In genomic region chr17:42586514-42587230, GRCh38 we compare ENCODE assay signal across 14 cellular contexts. TPM values are rescaled to one million over a fixed set of nuclear protein-coding genes. Genes with fewer than 3 reads are reported as not detected.
DNase-seq lines count a peak whose midpoint lies in the region; ATAC-seq, FAIRE-seq and TF ChIP-seq lines count a peak whose summit lies in the region.
"Had no signal": no experiment of that assay in that cellular context is flagged by ENCODE, and none has a peak within 500 bp of the region (broad histone marks: within the 10 kb centered on the region; RNA-seq: fewer than 3 reads in every experiment).

No MANE protein-coding gene starts in this region.

- ATAC-seq in CD8-positive, alpha-beta T cell: no peak
- ATAC-seq in naive thymus-derived CD8-positive, alpha-beta T cell: no peak
- ATAC-seq: sciatic nerve had no signal

- no peak overlapping the region for H3K4me3 ChIP-seq in CD8-positive, alpha-beta T cell (ENCODE audit: low read depth, low read length)
- H3K4me3 ChIP-seq in SU-DHL-6 (ENCODE audit: insufficient read depth, low read length, poor library complexity, severe bottlenecking) (no peak overlapping the region), tibial artery (no peak overlapping the region)

- CTCF ChIA-PET in CD8-positive, alpha-beta T cell (lab: Charles Lee): interaction anchor here (1.2 to 2.9 kb wide), 3 partner anchors 9 to 88 kb away, joined by 3 to 15 read pairs (median 4); partner anchors contain the start of gene PSMC3IP

- H3K27ac Mint-ChIP-seq in CD8-positive, alpha-beta T cell: peak overlapping the region; percentile 52
- peak overlapping the region in 7 of 10 donors; percentile 31 to 79 (median 53) for H3K27ac Mint-ChIP-seq in naive thymus-derived CD8-positive, alpha-beta T cell

- H3K9me3 Mint-ChIP-seq in CD8-positive, alpha-beta T cell: no peaks in the 10 kb centered on the region
- no peaks in the 10 kb centered on the region for H3K9me3 Mint-ChIP-seq in naive thymus-derived CD8-positive, alpha-beta T cell
- H3K9me3 Mint-ChIP-seq: immature natural killer cell had no signal

- H3K36me3 Mint-ChIP-seq in CD8-positive, alpha-beta T cell: peaks cover 95% of the 10 kb centered on the region
- H3K36me3 Mint-ChIP-seq in naive thymus-derived CD8-positive, alpha-beta T cell: peaks cover 0 to 100% (median 9%) of the 10 kb centered on the region in 3 donors

- no peak for TF ChIP-seq CTCF in CD8-positive, alpha-beta T cell (IDR thresholded peaks at IDR 0.05)
- TF ChIP-seq CTCF in SU-DHL-6 (IDR thresholded peaks at IDR 0.05; ENCODE audit: insufficient read depth, low read length, poor library complexity, severe bottlenecking) (no peak), tibial artery (IDR thresholded peaks at IDR 0.05) (no peak)

- H3K4me1 ChIP-seq in CD8-positive, alpha-beta T cell (ENCODE audit: insufficient read depth, low read length): no peaks in the 10 kb centered on the region
- H3K4me1 ChIP-seq in tibial artery: peaks cover 0 to 13% (median 5%) of the 10 kb centered on the region in 4 donors

- H3K79me2 ChIP-seq in SU-DHL-6 (ENCODE audit: insufficient read depth, low read length): no peaks in the 10 kb centered on the region

- H3K36me3 ChIP-seq in CD8-positive, alpha-beta T cell (ENCODE audit: insufficient read depth, low read length): peaks cover 78% of the 10 kb centered on the region
- H3K36me3 ChIP-seq in SU-DHL-6 (ENCODE audit: low read length): 0 out of 2 replicates have a peak, but pooled peaks cover 2% of the 10 kb centered on the region
- peaks cover 80 to 100% (median 100%) of the 10 kb centered on the region in 3 donors for H3K36me3 ChIP-seq in tibial artery

- intact Hi-C loops in CD8-positive, alpha-beta T cell (cut with DNase I, micrococcal nuclease): no loop called here
- intact Hi-C loops in tibial artery (cut with DNase I; ENCODE audit: low total_unique reads): loop anchor here (10.0 kb wide), 1 partner anchor 178 kb away; the partner anchor contains the start of gene RAMP2

- peak overlapping the region; percentile 22 for H3K9ac ChIP-seq in SU-DHL-6 (ENCODE audit: low read length)

- no peaks in the 10 kb centered on the region for H4K20me1 ChIP-seq in SU-DHL-6 (ENCODE audit: low read depth, low read length)

- POLR2A ChIA-PET in CD8-positive, alpha-beta T cell (lab: Charles Lee): no interaction called here
- POLR2A ChIA-PET in naive thymus-derived CD8-positive, alpha-beta T cell (lab: Charles Lee): interaction anchor here (0.5 to 1.0 kb wide), 4 partner anchors 18 to 220 kb away, joined by 3 to 4 read pairs (median 3); partner anchors contain the start of gene RETREG3

- no peak for DNase-seq in CD8-positive, alpha-beta T cell
- DNase-seq in GM19239 (ENCODE audit: insufficient read length, low spot score) (peak; percentile 61), NCI-H187 treated with DMSO at 0.1 percent for 48 hours (lab: John Stamatoyannopoulos, UW) (no peak), NCI-H2196 treated with DMSO at 0.1 percent for 48 hours (lab: John Stamatoyannopoulos, UW; ENCODE audit: unreplicated experiment) (no peak), tibial artery (no peak)
- no peak for DNase-seq in naive thymus-derived CD8-positive, alpha-beta T cell
- no peak for DNase-seq in stimulated activated CD4-positive, alpha-beta T cell treated with anti-CD3 and anti-CD28 coated beads, Interleukin-2, amount 100 ng/mL, for 48 hours
- DNase-seq: central memory CD4-positive, alpha-beta T cell; GF-D8; immature natural killer cell; SIG-M5 had no signal

- H3K9me2 ChIP-seq in SU-DHL-6 (replicated peaks; ENCODE audit: insufficient read depth, low read length): no peaks in the 10 kb centered on the region

- H3K4me2 ChIP-seq in SU-DHL-6 (ENCODE audit: low read depth, low read length, poor library complexity, severe bottlenecking): peak overlapping the region; percentile 48

- H3K27me3 Mint-ChIP-seq in CD8-positive, alpha-beta T cell (ENCODE audit: low read depth): no peaks in the 10 kb centered on the region
- no peaks in the 10 kb centered on the region for H3K27me3 Mint-ChIP-seq in naive thymus-derived CD8-positive, alpha-beta T cell

- no peaks in the 10 kb centered on the region for H3K9me3 ChIP-seq in CD8-positive, alpha-beta T cell (ENCODE audit: low read length)
- H3K9me3 ChIP-seq in SU-DHL-6 (ENCODE audit: insufficient read depth, low read length) (no peaks in the 10 kb centered on the region), tibial artery (no peaks in the 10 kb centered on the region)

- FAIRE-seq in GM19239 (lab: Jason Lieb, UNC): peak; percentile 97

- peak overlapping the region; percentile 10 for H2AFZ ChIP-seq in SU-DHL-6 (ENCODE audit: low read depth, low read length, severe bottlenecking)

- no peak overlapping the region for H3K27ac ChIP-seq in CD8-positive, alpha-beta T cell (ENCODE audit: low read depth, low read length)
- H3K27ac ChIP-seq in SU-DHL-6 (ENCODE audit: low read depth, low read length) (peak overlapping the region; percentile 83), tibial artery (no peak overlapping the region)
- H3K27ac ChIP-seq: VCaP had no signal

- H3K27me3 ChIP-seq in CD8-positive, alpha-beta T cell (ENCODE audit: insufficient read depth, low read length): no peaks in the 10 kb centered on the region
- H3K27me3 ChIP-seq in SU-DHL-6 (ENCODE audit: low read length) (no peaks in the 10 kb centered on the region), tibial artery (no peaks in the 10 kb centered on the region)

- no peak overlapping the region for H3K4me3 Mint-ChIP-seq in CD8-positive, alpha-beta T cell
- no peak overlapping the region for H3K4me3 Mint-ChIP-seq in naive thymus-derived CD8-positive, alpha-beta T cell
- H3K4me3 Mint-ChIP-seq: immature natural killer cell had no signal

- H3F3A ChIP-seq in SU-DHL-6 (ENCODE audit: insufficient read depth): peaks cover 19% of the 10 kb centered on the region

- H3K4me1 Mint-ChIP-seq in CD8-positive, alpha-beta T cell (ENCODE audit: low read depth): peaks cover 5% of the 10 kb centered on the region
- H3K4me1 Mint-ChIP-seq in naive thymus-derived CD8-positive, alpha-beta T cell: peaks cover 3 to 9% (median 7%) of the 10 kb centered on the region in 4 donors

RNA-seq across cellular contexts. Expression of gene PSMC3IP, which starts 9.1 kb away (rescaled TPM):
- total RNA-seq in CD8-positive, alpha-beta T cell: 1 to 10 TPM; 3.9 to 4.1 TPM
- 1 to 10 TPM; 3.3 to 4.6 TPM for total RNA-seq in naive thymus-derived CD8-positive, alpha-beta T cell
- 1 to 10 TPM in 1 of 3 donors, under 1 TPM in 2; 0.69 to 1.1 (median 0.71) TPM for polyA plus RNA-seq in naive thymus-derived CD8-positive, alpha-beta T cell

RNA-seq across cellular contexts. Expression of gene MLX, which starts 19.8 kb away (rescaled TPM):
- total RNA-seq in CD8-positive, alpha-beta T cell: 10 to 100 TPM; 18.3 to 21.3 TPM
- 10 to 100 TPM; 58.2 to 67.8 TPM for total RNA-seq in naive thymus-derived CD8-positive, alpha-beta T cell
- 10 to 100 TPM; 24.6 to 47.1 (median 25.0) TPM for polyA plus RNA-seq in naive thymus-derived CD8-positive, alpha-beta T cell

RNA-seq across cellular contexts. Expression of gene RETREG3, which starts 22.5 kb away (rescaled TPM):
- 10 to 100 TPM; 59.0 to 59.3 TPM for total RNA-seq in CD8-positive, alpha-beta T cell
- total RNA-seq in naive thymus-derived CD8-positive, alpha-beta T cell: 100 to 1,000 TPM; 139 to 147 TPM
- 100 to 1,000 TPM; 119 to 131 (median 122) TPM for polyA plus RNA-seq in naive thymus-derived CD8-positive, alpha-beta T cell

RNA-seq across cellular contexts. Expression of gene TUBG1, which starts 22.8 kb away (rescaled TPM):
- total RNA-seq in CD8-positive, alpha-beta T cell: 1 to 10 TPM; 4.9 to 8.4 TPM
- total RNA-seq in naive thymus-derived CD8-positive, alpha-beta T cell: 10 to 100 TPM; 12.7 to 16.3 TPM
- 10 to 100 TPM in 1 of 3 donors, 1 to 10 TPM in 2; 6.7 to 10.3 (median 7.8) TPM for polyA plus RNA-seq in naive thymus-derived CD8-positive, alpha-beta T cell

RNA-seq across cellular contexts. Expression of gene COASY, which starts 24.7 kb away (rescaled TPM):
- 10 to 100 TPM; 26.4 to 32.9 TPM for total RNA-seq in CD8-positive, alpha-beta T cell
- 10 to 100 TPM; 67.0 to 72.3 TPM for total RNA-seq in naive thymus-derived CD8-positive, alpha-beta T cell
- polyA plus RNA-seq in naive thymus-derived CD8-positive, alpha-beta T cell: 10 to 100 TPM; 48.3 to 67.9 (median 65.5) TPM
